11 cellular contexts compared by ENCODE assay signal in the genomic region with DNA sequence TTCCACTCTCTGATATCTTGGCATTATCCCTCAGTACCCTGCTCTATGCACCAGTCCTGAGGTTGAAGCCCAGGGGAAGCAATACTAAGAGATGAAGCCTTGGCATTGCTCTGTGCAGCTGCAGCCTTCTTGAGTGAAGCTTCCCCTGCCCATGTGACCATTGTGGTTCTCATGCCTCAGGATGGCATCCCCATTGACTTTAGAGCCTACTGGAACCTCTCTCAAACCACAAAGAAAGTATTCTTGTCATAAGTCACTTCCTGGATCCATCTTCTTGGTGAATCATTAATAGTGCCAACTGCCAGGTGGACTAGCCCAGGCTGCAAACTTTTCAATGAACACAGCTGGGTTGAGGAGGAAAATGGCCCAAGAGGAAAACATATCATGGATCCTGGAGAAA.
DNase-seq lines count a peak whose midpoint lies in the region; ATAC-seq, FAIRE-seq and TF ChIP-seq lines count a peak whose summit lies in the region.
"Had no signal": no experiment of that assay in that cellular context is flagged by ENCODE, and none has a peak within 500 bp of the region (broad histone marks: within the 10 kb centered on the region; RNA-seq: fewer than 3 reads in every experiment).

No MANE protein-coding gene starts in this region.

- H3F3A ChIP-seq in MM.1S (ENCODE audit: insufficient read depth, low read length), result peaks cover 6% of the 10 kb centered on the region; the same call in 1 of the 2 replicates

- TF ChIP-seq POLR2A in esophagus squamous epithelium (IDR thresholded peaks at IDR 0.05) (no peak), GM12891 (IDR thresholded peaks at IDR 0.05; ENCODE audit: low read depth, low read length) (no peak)

- TF ChIP-seq CTCF in MM.1S (IDR thresholded peaks at IDR 0.05; ENCODE audit: low read length) (no peak), keratinocyte (optimal IDR thresholded peaks at IDR 0.05 in 1 of 3, IDR thresholded peaks at IDR 0.05 in 1 of 3, conservative IDR thresholded peaks at IDR 0.05 in 1 of 3; ENCODE audit: extremely low read depth in 1 of 3, insufficient read depth in 2 of 3, low read length in 3 of 3) (no peak), esophagus squamous epithelium (IDR thresholded peaks at IDR 0.05) (no peak), upper lobe of right lung (IDR thresholded peaks at IDR 0.05) (no peak)

- H3K9me2 ChIP-seq in MM.1S (replicated peaks; ENCODE audit: insufficient read depth, low read length), result no peaks in the 10 kb centered on the region

- H3K27me3 ChIP-seq in MM.1S (replicated peaks; ENCODE audit: insufficient read depth, low read length), result no peaks in the 10 kb centered on the region
- no peaks in the 10 kb centered on the region for H3K27me3 ChIP-seq in keratinocyte (ENCODE audit: control insufficient read depth, extremely low read depth, insufficient read depth, low read length)
- no peaks in the 10 kb centered on the region for H3K27me3 ChIP-seq in esophagus squamous epithelium
- H3K27me3 ChIP-seq in upper lobe of right lung, result no peaks in the 10 kb centered on the region

- H3K9ac ChIP-seq in MM.1S (ENCODE audit: low read length), result no peak overlapping the region
- no peak overlapping the region for H3K9ac ChIP-seq in keratinocyte (ENCODE audit: control insufficient read depth, extremely low read depth, insufficient read depth, low read length)

- DNase-seq in MM.1S, result peak; percentile 93
- peak; percentile 88 for DNase-seq in keratinocyte (ENCODE audit: low read depth, low spot score)
- DNase-seq in esophagus squamous epithelium (lab: John Stamatoyannopoulos, UW), result no peak
- DNase-seq in upper lobe of right lung, result no peak
- no peak for DNase-seq in activated T-cell treated with anti-CD3 and anti-CD28 coated beads, Interleukin-2, amount 50 U/mL, for 48 hours
- no peak for DNase-seq in GM12891 (ENCODE audit: insufficient read length, low spot score)
- DNase-seq: effector CD8-positive, alpha-beta T cell; islet precursor cell; NCI-H446 treated with DMSO at 0.1 percent for 48 hours had no signal

- H3K27ac ChIP-seq in MM.1S (ENCODE audit: low read length) (peak overlapping the region; percentile 28; the same call in 1 of the 2 replicates), keratinocyte (ENCODE audit: control insufficient read depth, insufficient read depth, low read length) (no peak overlapping the region), esophagus squamous epithelium (no peak overlapping the region), upper lobe of right lung (no peak overlapping the region)

- dilution Hi-C loops in keratinocyte (cut with MboI; ENCODE audit: extremely low pct_ligation_motif_present, low sequenced_read_pairs), result no loop called here

- no peaks in the 10 kb centered on the region for H4K20me1 ChIP-seq in MM.1S (ENCODE audit: insufficient read depth, low read length)
- H4K20me1 ChIP-seq in keratinocyte (ENCODE audit: control insufficient read depth, extremely low read depth, insufficient read depth, low read length), result no peaks in the 10 kb centered on the region

- H3K9me3 ChIP-seq in MM.1S (replicated peaks; ENCODE audit: insufficient read depth, low read length), result no peaks in the 10 kb centered on the region
- H3K9me3 ChIP-seq in keratinocyte (ENCODE audit: control insufficient read depth, low read depth, low read length), result no peaks in the 10 kb centered on the region
- no peaks in the 10 kb centered on the region for H3K9me3 ChIP-seq in esophagus squamous epithelium
- H3K9me3 ChIP-seq in upper lobe of right lung, result no peaks in the 10 kb centered on the region

- H3K79me2 ChIP-seq in MM.1S (ENCODE audit: low read length) (no peaks in the 10 kb centered on the region), keratinocyte (ENCODE audit: control insufficient read depth, insufficient read depth, low read length) (no peaks in the 10 kb centered on the region)

- peaks cover 20% of the 10 kb centered on the region for H3K4me1 ChIP-seq in MM.1S (ENCODE audit: low read length)
- peaks cover 15% of the 10 kb centered on the region for H3K4me1 ChIP-seq in keratinocyte (ENCODE audit: control insufficient read depth, extremely low read depth, insufficient read depth, low read length)
- no peaks in the 10 kb centered on the region for H3K4me1 ChIP-seq in esophagus squamous epithelium
- H3K4me1 ChIP-seq in upper lobe of right lung, result no peaks in the 10 kb centered on the region

- H3K4me2 ChIP-seq in MM.1S (ENCODE audit: low read depth, low read length) (peak overlapping the region; percentile 42), keratinocyte (ENCODE audit: control insufficient read depth, extremely low read depth, insufficient read depth, low read depth, low read length) (no peak overlapping the region)

- intact Hi-C loops in esophagus squamous epithelium (cut with DNase I) (no loop called here), upper lobe of right lung (cut with DNase I) (no loop called here)

- H3K4me3 ChIP-seq in MM.1S (ENCODE audit: low read length), result no peak overlapping the region
- H3K4me3 ChIP-seq in keratinocyte (ENCODE audit: control insufficient read depth in 2 of 3, extremely low read depth in 1 of 3, insufficient read depth in 2 of 3, low read depth in 1 of 3, low read length in 3 of 3), result no peak overlapping the region
- no peak overlapping the region for H3K4me3 ChIP-seq in esophagus squamous epithelium
- H3K4me3 ChIP-seq in upper lobe of right lung, result no peak overlapping the region

- peak; percentile 88 for FAIRE-seq in keratinocyte (lab: Jason Lieb, UNC)
- FAIRE-seq in GM12891 (lab: Jason Lieb, UNC), result no peak

- no peaks in the 10 kb centered on the region for H3K36me3 ChIP-seq in MM.1S (replicated peaks; ENCODE audit: insufficient read depth, low read length)
- no peaks in the 10 kb centered on the region for H3K36me3 ChIP-seq in keratinocyte (ENCODE audit: control insufficient read depth in 2 of 2, extremely low read depth in 1 of 2, insufficient read depth in 2 of 2, low read length in 2 of 2)
- H3K36me3 ChIP-seq in esophagus squamous epithelium, result no peaks in the 10 kb centered on the region
- no peaks in the 10 kb centered on the region for H3K36me3 ChIP-seq in upper lobe of right lung

- H2AFZ ChIP-seq in MM.1S (ENCODE audit: low read length) (no peak overlapping the region), keratinocyte (ENCODE audit: control insufficient read depth, low read length) (no peak overlapping the region)

- H3K9me1 ChIP-seq in keratinocyte (ENCODE audit: control insufficient read depth, extremely low read depth, insufficient read depth, low read length), result no peaks in the 10 kb centered on the region

- ATAC-seq in GM18858 (IDR thresholded peaks at IDR 0.05; ENCODE audit: unreplicated experiment) (peak; percentile 92), HG02642 (IDR thresholded peaks at IDR 0.05; ENCODE audit: poor library complexity, unreplicated experiment) (peak; percentile 87), upper lobe of right lung (no peak)

TF ChIP-seq in GM12891, 5 proteins besides CTCF, POLR2A, EP300 and RAD21:
- TF ChIP-seq TAF1 (IDR thresholded peaks at IDR 0.05; ENCODE audit: low read depth, low read length), result no peak
- no peak for TF ChIP-seq POU2F2 (IDR thresholded peaks at IDR 0.05; ENCODE audit: low read depth, low read length)
- no peak for TF ChIP-seq SPI1 (IDR thresholded peaks at IDR 0.05; ENCODE audit: low read depth, low read length)
- no peak for TF ChIP-seq PAX5 (IDR thresholded peaks at IDR 0.05; ENCODE audit: insufficient read depth, low read length, severe bottlenecking)
- TF ChIP-seq POLR2AphosphoS5 (IDR thresholded peaks at IDR 0.05; ENCODE audit: low read depth, low read length), result no peak

Comparison
In these comparisons a context has a peak if more than half of its experiments do, and no peak if none do; other contexts are left out.
1. DNase-seq: peak in MM.1S (single experiment) and keratinocyte (single experiment); none in esophagus squamous epithelium (single experiment), upper lobe of right lung (single experiment), activated T-cell treated with anti-CD3 and anti-CD28 coated beads, Interleukin-2, amount 50 U/mL, for 48 hours (0 of 2) and GM12891 (single experiment).